1 cellular context compared by ENCODE assay signal in the genomic region with DNA sequence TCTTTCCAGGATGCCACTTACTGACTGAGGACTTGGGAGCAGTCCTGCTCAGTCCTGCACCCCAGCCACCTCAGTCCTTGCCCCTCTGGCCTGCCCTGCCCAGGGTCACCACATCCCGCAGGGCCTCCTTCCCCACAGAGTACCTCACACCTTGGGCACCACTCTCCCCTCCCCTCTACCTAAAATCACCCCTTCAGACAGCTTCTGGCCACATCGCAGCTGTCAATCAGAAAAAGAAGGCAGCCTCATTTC.
TF ChIP-seq lines count a peak whose summit lies in the region.

No MANE protein-coding gene starts in this region.

TF ChIP-seq in GM23338, 12 proteins besides CTCF, POLR2A, EP300 and RAD21 (continued from another document):
- TF ChIP-seq ZNF462 (CRISPR knock-in tag; IDR thresholded peaks at IDR 0.05): no peak
TF ChIP-seq in GM23338: peak in this region for 0.
